ENCODE assay signal across 30 cellular contexts in the genomic region with DNA sequence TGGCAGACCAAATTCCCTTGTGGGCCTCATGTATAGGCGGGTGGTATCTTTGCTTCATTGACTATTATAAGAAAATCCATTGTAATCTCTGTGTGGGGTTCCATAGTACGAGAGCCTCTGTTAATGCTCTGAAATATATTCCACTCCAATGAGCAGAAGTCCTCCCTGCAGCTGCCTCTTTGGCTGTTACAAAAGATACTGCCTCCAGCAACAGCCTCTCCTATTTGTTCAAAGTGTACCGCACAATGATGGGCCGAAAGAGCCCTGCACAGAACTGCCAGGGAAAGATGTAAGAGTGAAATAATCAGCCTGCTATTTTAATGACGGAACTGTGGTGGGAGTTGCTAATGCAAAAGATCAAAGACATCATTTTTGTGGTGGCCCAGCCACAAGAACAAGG. TPM values are rescaled to one million over a fixed set of nuclear protein-coding genes. Genes with fewer than 3 reads are reported as not detected.
DNase-seq lines count a peak whose midpoint lies in the region; ATAC-seq and TF ChIP-seq lines count a peak whose summit lies in the region.
"Had no signal": no experiment of that assay in that cellular context is flagged by ENCODE, and none has a peak within 500 bp of the region (broad histone marks: within the 10 kb centered on the region; RNA-seq: fewer than 3 reads in every experiment).

No MANE protein-coding gene starts in this region.

- no peaks in the 10 kb centered on the region for H3K36me3 Mint-ChIP-seq in endodermal cell (ENCODE audit: low read depth)
- H3K36me3 Mint-ChIP-seq in CD14-positive monocyte, result peaks cover 0 to 3% of the 10 kb centered on the region in 2 donors

- intact Hi-C loops in A673 (cut with micrococcal nuclease; ENCODE audit: unreplicated experiment) (no loop called here), CD14-positive monocyte (cut with micrococcal nuclease) (no loop called here)

- 88 to 93% methylated on average over 4 to 5 of the region's 5 CpGs for WGBS in endodermal cell (ENCODE audit: insufficient coverage in 1 of 2, insufficient read length in 1 of 2), 2 experiments

- H3K9me3 ChIP-seq in A673 (ENCODE audit: low read depth, low read length, poor library complexity, severe bottlenecking), result no peaks in the 10 kb centered on the region
- peaks cover 9% of the 10 kb centered on the region for H3K9me3 ChIP-seq in endodermal cell (ENCODE audit: control insufficient read depth, low read length)
- H3K9me3 ChIP-seq: left lung, vagina had no signal

- H3K27me3 ChIP-seq in A673 (replicated peaks; ENCODE audit: insufficient read depth, low read depth, low read length, poor library complexity) (peaks cover 3% of the 10 kb centered on the region), endodermal cell (ENCODE audit: control insufficient read depth, insufficient read depth, low read length, poor library complexity, severe bottlenecking) (no peaks in the 10 kb centered on the region)
- H3K27me3 ChIP-seq: brain microvascular endothelial cell, left lung, vagina had no signal

- H3K36me3 ChIP-seq in A673 (ENCODE audit: insufficient read depth, low read length, poor library complexity, severe bottlenecking), result no peaks in the 10 kb centered on the region
- no peaks in the 10 kb centered on the region for H3K36me3 ChIP-seq in endodermal cell (ENCODE audit: control insufficient read depth, insufficient read depth, low read length)
- H3K36me3 ChIP-seq: brain microvascular endothelial cell, left lung, vagina had no signal

- no TSS peak for BruUV-seq in A673 (replicated peaks; lab: Mats Ljungman, UMichigan)

- H3K27ac Mint-ChIP-seq in endodermal cell (no peak overlapping the region), CD14-positive monocyte (no peak overlapping the region)
- H3K27ac Mint-ChIP-seq: activated naive CD8-positive, alpha-beta T cell treated with anti-CD3 and anti-CD28 coated beads, Interleukin-2, amount 50 U/mL, for 24 hours; B cell; T-helper 2 cell treated with Interferon-gamma antibody and Interleukin-4, amounts not matched to agents 5 μg/mL and 100 μg/mL, for 36 hours had no signal

- H3K4me1 ChIP-seq in A673 (ENCODE audit: insufficient read depth, low read length, poor library complexity, severe bottlenecking) (peaks cover 13% of the 10 kb centered on the region), endodermal cell (ENCODE audit: control insufficient read depth, insufficient read depth, low read length) (peaks cover 4% of the 10 kb centered on the region)
- H3K4me1 ChIP-seq: A549, left lung had no signal

- H3K4me1 Mint-ChIP-seq in endodermal cell (peaks cover 3% of the 10 kb centered on the region), CD14-positive monocyte (peaks cover 17% of the 10 kb centered on the region)
- H3K4me1 Mint-ChIP-seq: activated naive CD8-positive, alpha-beta T cell treated with anti-CD3 and anti-CD28 coated beads, Interleukin-2, amount 50 U/mL, for 24 hours; B cell had no signal

- H3K27me3 Mint-ChIP-seq in endodermal cell (ENCODE audit: insufficient read depth), result no peaks in the 10 kb centered on the region
- peaks cover 0 to 2% (median 0%) of the 10 kb centered on the region in 3 donors for H3K27me3 Mint-ChIP-seq in CD14-positive monocyte (ENCODE audit: low read depth in 3 of 3)

- peak; percentile 81 for DNase-seq in A673 (ENCODE audit: low spot score)
- DNase-seq in M059J (ENCODE audit: low read depth), result peak; percentile 18
- DNase-seq in NCI-H345 treated with DMSO at 0.1 percent for 48 hours (lab: John Stamatoyannopoulos, UW; ENCODE audit: unreplicated experiment), result peak; percentile 38
- no peak for DNase-seq in endodermal cell
- no peak for DNase-seq in CD14-positive monocyte (ENCODE audit: low spot score)
- no peak for DNase-seq in HCEC 1CT
- DNase-seq in Kasumi-1 (lab: John Stamatoyannopoulos, UW), result no peak
- DNase-seq: activated gamma-delta T cell treated with Interleukin-2 at 50 U/mL for 16 hours; activated naive CD8-positive, alpha-beta T cell treated with anti-CD3 and anti-CD28 coated beads, Interleukin-2, amount 50 U/mL, for 24 hours; activated T-cell treated with anti-CD3 and anti-CD28 coated beads, Interleukin-2, amount 50 U/mL, for 1 hour; brain microvascular endothelial cell; GDM1; H7; left lung; NCI-H226; nucleus accumbens; OCI-M1; stimulated activated naive CD8-positive, alpha-beta T cell treated with anti-CD3 and anti-CD28 coated beads, Interleukin-15, Interleukin-2, amounts not matched to agents 100 U/mL and 50 U/mL, for 24 hours had no signal

- POLR2A ChIA-PET in A673 (lab: Charles Lee; ENCODE audit: low non-redundant PET), result no interaction called here

- no peak overlapping the region for H3K9ac ChIP-seq in endodermal cell (ENCODE audit: extremely low read depth, low read length, poor library complexity, severe bottlenecking)

- CTCF ChIA-PET in A673 (lab: Charles Lee), result no interaction called here

- TF ChIP-seq CTCF in A673 (conservative IDR thresholded peaks at IDR 0.05; ENCODE audit: low read depth, low read length) (no peak), endodermal cell (conservative IDR thresholded peaks at IDR 0.05) (no peak), CD14-positive monocyte (IDR thresholded peaks at IDR 0.05) (no peak)

- H3K4me3 ChIP-seq in A673 (ENCODE audit: low read depth, low read length, poor library complexity, severe bottlenecking), result no peak overlapping the region
- H3K4me3 ChIP-seq in endodermal cell (ENCODE audit: low read length), result no peak overlapping the region
- H3K4me3 ChIP-seq: A549, left lung, vagina had no signal

- H3K27ac ChIP-seq in A673 (ENCODE audit: low read depth, low read length, poor library complexity, severe bottlenecking) (no peak overlapping the region), endodermal cell (ENCODE audit: low read depth, low read length) (peak overlapping the region; percentile 59)
- H3K27ac ChIP-seq: A549, brain microvascular endothelial cell, left lung, vagina had no signal

- no peak overlapping the region for H3K4me3 Mint-ChIP-seq in endodermal cell
- H3K4me3 Mint-ChIP-seq in CD14-positive monocyte, result no peak overlapping the region
- H3K4me3 Mint-ChIP-seq: activated naive CD8-positive, alpha-beta T cell treated with anti-CD3 and anti-CD28 coated beads, Interleukin-2, amount 50 U/mL, for 24 hours; B cell; T-helper 2 cell treated with Interferon-gamma antibody and Interleukin-4, amounts not matched to agents 5 μg/mL and 100 μg/mL, for 36 hours had no signal

- no peak for ATAC-seq in GM21367 (IDR thresholded peaks at IDR 0.05; ENCODE audit: unreplicated experiment)
- ATAC-seq: A549; activated naive CD8-positive, alpha-beta T cell treated with anti-CD3 and anti-CD28 coated beads, Interleukin-2, amount 50 U/mL, for 24 hours; left lung; stimulated activated naive CD8-positive, alpha-beta T cell treated with anti-CD3 and anti-CD28 coated beads, Interleukin-15, Interleukin-2, amounts not matched to agents 100 U/mL and 50 U/mL, for 24 hours had no signal

- peaks cover 6% of the 10 kb centered on the region for H3K9me3 Mint-ChIP-seq in endodermal cell
- H3K9me3 Mint-ChIP-seq in CD14-positive monocyte, result peaks cover 6 to 14% (median 11%) of the 10 kb centered on the region in 7 donors

RNA-seq across cellular contexts. Expression of a gene that starts 48.9 kb away (rescaled TPM):
- total RNA-seq in A673 (2021), result not detected in 2 replicates
- not detected in 2 replicates for total RNA-seq in M059J (2014; rRNA removed; shearing (Covaris generic))
- total RNA-seq in endodermal cell, result not detected
- not detected for polyA plus RNA-seq in endodermal cell (2013, experiment 1 of 2)
- polyA plus RNA-seq in endodermal cell (2013, experiment 2 of 2), result not detected
- polyA plus RNA-seq in CD14-positive monocyte, result under 1 TPM in 1 of 2 donors, not detected in 1; 0.07 TPM
- total RNA-seq: B cell, chondrocyte, glomerular endothelial cell, H7, HT-29, left lung, MCF 10A, mesenteric fat pad, pulmonary artery endothelial cell, skeletal muscle tissue had no signal

Comparison
In these comparisons a context has a peak if more than half of its experiments do, and no peak if none do; other contexts are left out.
1. DNase-seq: peak in A673 (single experiment), M059J (single experiment) and NCI-H345 treated with DMSO at 0.1 percent for 48 hours (single experiment); none in endodermal cell (single experiment), CD14-positive monocyte (single experiment), HCEC 1CT (single experiment) and Kasumi-1 (0 of 2).